ENCODE assay signal across 7 cellular contexts in the genomic region with DNA sequence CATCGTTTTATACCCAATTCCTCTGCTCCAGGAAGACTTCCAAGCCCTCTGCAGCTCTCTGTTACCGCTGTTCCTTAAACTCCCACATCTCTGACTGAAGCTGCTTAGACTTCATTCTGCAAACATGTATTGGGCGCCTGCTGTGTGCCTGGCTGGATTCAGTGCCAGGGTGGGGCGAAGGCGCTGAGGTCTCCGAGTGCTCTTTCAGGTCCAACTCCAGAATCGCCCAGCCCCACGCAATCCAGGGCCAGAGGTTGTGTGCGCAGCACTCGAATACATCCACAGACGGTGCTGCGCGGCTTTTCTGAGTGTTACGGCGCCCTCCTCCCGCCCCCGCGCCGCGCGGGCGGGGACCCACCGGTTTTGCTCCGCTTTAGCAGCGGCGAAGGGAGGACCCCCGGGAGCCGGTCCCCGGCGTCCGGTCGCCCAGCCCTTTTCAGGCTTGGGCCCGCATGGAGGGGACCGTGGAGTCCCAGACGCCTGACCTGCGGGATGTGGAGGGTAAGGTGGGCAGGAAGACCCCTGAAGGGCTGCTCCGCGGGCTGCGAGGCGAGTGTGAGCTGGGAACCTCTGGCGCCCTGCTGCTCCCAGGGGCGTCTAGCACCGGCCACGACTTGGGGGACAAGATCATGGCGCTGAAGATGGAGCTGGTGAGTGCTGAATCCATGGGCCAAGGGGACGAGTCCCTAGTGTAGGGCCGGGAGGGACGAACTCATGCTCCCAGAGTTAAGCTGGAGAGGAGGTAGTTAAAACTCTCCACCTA. TPM values are rescaled to one million over a fixed set of nuclear protein-coding genes. Genes with fewer than 3 reads are reported as not detected.
DNase-seq lines count a peak whose midpoint lies in the region; ATAC-seq and TF ChIP-seq lines count a peak whose summit lies in the region.

A gene with protein sequence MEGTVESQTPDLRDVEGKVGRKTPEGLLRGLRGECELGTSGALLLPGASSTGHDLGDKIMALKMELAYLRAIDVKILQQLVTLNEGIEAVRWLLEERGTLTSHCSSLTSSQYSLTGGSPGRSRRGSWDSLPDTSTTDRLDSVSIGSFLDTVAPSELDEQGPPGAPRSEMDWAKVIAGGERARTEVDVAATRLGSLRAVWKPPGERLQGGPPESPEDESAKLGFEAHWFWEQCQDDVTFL (plus strand): TSS at position 360 of the 763 bp plus-strand sequence. CDS start 93 bp downstream, at position 453.

- ATAC-seq in right cardiac atrium (peak; percentile 81 to 85), GM19455 (IDR thresholded peaks at IDR 0.05; ENCODE audit: unreplicated experiment) (no peak)

- H3K4me3 ChIP-seq in astrocyte of the cerebellum (ENCODE audit: low read depth, low read length) (peak within 1 kb of the TSS; percentile 80), right cardiac atrium (ENCODE audit: low read length) (peak within 1 kb of the TSS; percentile 91)

- H3K4me1 ChIP-seq in right cardiac atrium (ENCODE audit: control insufficient read depth, insufficient read depth, low read length): peaks cover 8% of the 10 kb centered on the region

- H3K27ac ChIP-seq in right cardiac atrium (ENCODE audit: low read length): peak within 1 kb of the TSS; percentile 55

- peak; percentile 41 for DNase-seq in GM19240 (ENCODE audit: insufficient read length, low spot score)
- DNase-seq in RPMI8226: peak; percentile 41
- DNase-seq in astrocyte of the cerebellum (ENCODE audit: low read depth): peak; percentile 40
- peak; percentile 72 to 88 (median 87) for DNase-seq in right cardiac atrium
- peak; percentile 78 for DNase-seq in pons (ENCODE audit: low spot score)
- no peak for DNase-seq in CD1c-positive myeloid dendritic cell (ENCODE audit: extremely low spot score)

- H3K27me3 ChIP-seq in right cardiac atrium (ENCODE audit: control insufficient read depth, insufficient read depth): no peaks in the 10 kb centered on the region

- H3K9me3 ChIP-seq in right cardiac atrium (ENCODE audit: control insufficient read depth, low read length): no peaks in the 10 kb centered on the region

- in situ Hi-C loops in astrocyte of the cerebellum (cut with HindIII; ENCODE audit: low sequenced_read_pairs): no loop called here

- WGBS in right cardiac atrium: 2% methylated on average over 48 of the region's 48 CpGs

- no peak for TF ChIP-seq CTCF in astrocyte of the cerebellum (IDR thresholded peaks at IDR 0.05; ENCODE audit: low read depth, low read length, missing control alignments)

- intact Hi-C loops in right cardiac atrium (cut with DNase I): no loop called here

RNA-seq across cellular contexts. Expression of the gene that starts here (rescaled TPM):
- 1 to 10 TPM; 4.3 to 7.0 (median 5.6) TPM for total RNA-seq in right cardiac atrium
- polyA plus RNA-seq in right cardiac atrium: 3.8 TPM
